Comparison of ENCODE assay signal across 16 cellular contexts in the genomic region with DNA sequence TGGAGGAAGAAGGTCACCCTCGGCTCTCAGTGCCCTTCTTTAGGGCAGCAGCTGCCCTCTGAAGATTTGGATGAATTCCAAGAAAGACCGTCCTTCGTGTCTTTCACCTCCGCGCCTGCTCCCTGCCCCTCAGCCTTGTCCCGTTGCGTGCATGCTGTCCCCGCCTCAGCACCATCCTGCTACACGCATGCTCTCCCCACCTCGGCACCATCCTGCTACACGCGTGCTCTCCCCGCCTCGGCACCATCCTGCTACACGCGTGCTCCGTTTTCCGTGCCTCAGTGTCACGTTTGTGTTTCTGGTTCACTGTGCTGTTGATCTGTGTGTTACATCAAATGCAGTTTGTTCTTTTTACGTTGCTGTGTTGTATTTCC.
"Had no signal": no experiment of that assay in that cellular context is flagged by ENCODE, and none has a peak within 500 bp of the region (broad histone marks: within the 10 kb centered on the region; RNA-seq: fewer than 3 reads in every experiment).

No MANE protein-coding gene starts in this region.

- H3K9me3 ChIP-seq: heart left ventricle, right atrium auricular region, stomach, thoracic aorta, transverse colon had no signal

- H3K9me3 Mint-ChIP-seq: naive thymus-derived CD4-positive, alpha-beta T cell had no signal

- ATAC-seq: heart left ventricle; naive thymus-derived CD4-positive, alpha-beta T cell had no signal

- H3K4me3 ChIP-seq: dorsolateral prefrontal cortex, heart left ventricle, right atrium auricular region, stomach, thoracic aorta, transverse colon had no signal

- H3K4me1 ChIP-seq: heart left ventricle, right atrium auricular region had no signal

- DNase-seq: cortex of kidney; effector CD8-positive, alpha-beta T cell; foreskin melanocyte; hippocampal formation; kidney glomerular epithelial cell; mammary epithelial cell; naive thymus-derived CD4-positive, alpha-beta T cell; small intestine; stimulated activated CD4-positive, alpha-beta T cell treated with anti-CD3 and anti-CD28 coated beads, Interleukin-12 subunit alpha, Interleukin-12 subunit beta, amount 100 ng/mL, for 4 hours; stimulated activated CD4-positive, alpha-beta T cell treated with anti-CD3 and anti-CD28 coated beads, Interleukin-2, amount 100 ng/mL, for 48 hours; stomach; transverse colon had no signal

- H3K27me3 ChIP-seq: dorsolateral prefrontal cortex, heart left ventricle, right atrium auricular region, stomach, transverse colon had no signal

- H3K27ac ChIP-seq: dorsolateral prefrontal cortex, heart left ventricle, right atrium auricular region, stomach, thoracic aorta, transverse colon had no signal

- H3K27me3 Mint-ChIP-seq: naive thymus-derived CD4-positive, alpha-beta T cell had no signal
